8 cellular contexts compared by ENCODE assay signal in genomic region chr3:156174229-156174847, GRCh38. TPM values are rescaled to one million over a fixed set of nuclear protein-coding genes. Genes with fewer than 3 reads are reported as not detected.
DNase-seq lines count a peak whose midpoint lies in the region; ATAC-seq and TF ChIP-seq lines count a peak whose summit lies in the region.

No MANE protein-coding gene starts in this region.

- no peak overlapping the region for H3K27ac Mint-ChIP-seq in activated naive CD8-positive, alpha-beta T cell treated with anti-CD3 and anti-CD28 coated beads for 36 hours

- ATAC-seq in heart right ventricle: peak in 5 of 8 donors; percentile 51 to 83 (median 81)
- ATAC-seq in HG02623 (IDR thresholded peaks at IDR 0.05; ENCODE audit: unreplicated experiment): no peak
- ATAC-seq in HG03520 (IDR thresholded peaks at IDR 0.05; ENCODE audit: unreplicated experiment): no peak

- no peaks in the 10 kb centered on the region for H3K9me2 ChIP-seq in SK-N-SH

- H3K4me1 Mint-ChIP-seq in activated naive CD8-positive, alpha-beta T cell treated with anti-CD3 and anti-CD28 coated beads for 36 hours: no peaks in the 10 kb centered on the region

- peaks cover 7% of the 10 kb centered on the region for H3F3A ChIP-seq in SK-N-SH (replicated peaks; ENCODE audit: insufficient read depth)

- CTCF ChIA-PET in SK-N-SH (lab: Yijun Ruan, JAX): interaction anchor here (0.6 to 4.5 kb wide), 17 partner anchors 9 to 963 kb away, joined by 3 to 55 read pairs (median 4); no protein-coding TSS in a partner anchor

- TF ChIP-seq POLR2A in tibial nerve (IDR thresholded peaks at IDR 0.05): no peak

- H3K9me3 Mint-ChIP-seq in activated naive CD8-positive, alpha-beta T cell treated with anti-CD3 and anti-CD28 coated beads for 36 hours: no peaks in the 10 kb centered on the region

- no peak overlapping the region for H3K4me3 ChIP-seq in SK-N-SH (ENCODE audit: low read depth in 2 of 2, low read length in 1 of 2)
- no peak overlapping the region for H3K4me3 ChIP-seq in heart right ventricle
- H3K4me3 ChIP-seq in tibial nerve: no peak overlapping the region

- H2AFZ ChIP-seq in SK-N-SH (ENCODE audit: low read depth): peak overlapping the region; percentile 52

- H3K36me3 ChIP-seq in SK-N-SH (replicated peaks in 1 of 2; ENCODE audit: control insufficient read depth in 1 of 2, insufficient read depth in 2 of 2, low read length in 1 of 2): no peaks in the 10 kb centered on the region
- H3K36me3 ChIP-seq in heart right ventricle: no peaks in the 10 kb centered on the region
- no peaks in the 10 kb centered on the region for H3K36me3 ChIP-seq in tibial nerve

- no peak overlapping the region for H3K4me3 Mint-ChIP-seq in activated naive CD8-positive, alpha-beta T cell treated with anti-CD3 and anti-CD28 coated beads for 36 hours

- no peaks in the 10 kb centered on the region for H3K79me2 ChIP-seq in SK-N-SH (ENCODE audit: insufficient read depth)

- H3K27ac ChIP-seq in SK-N-SH (ENCODE audit: low read depth in 2 of 2, low read length in 1 of 2) (peak overlapping the region; percentile 17 to 18; a peak in 2 of 4 replicates), heart right ventricle (no peak overlapping the region), tibial nerve (no peak overlapping the region)

- POLR2A ChIA-PET in SK-N-SH (lab: Yijun Ruan, JAX): no interaction called here

- no peaks in the 10 kb centered on the region for H3K36me3 Mint-ChIP-seq in activated naive CD8-positive, alpha-beta T cell treated with anti-CD3 and anti-CD28 coated beads for 36 hours

- H3K9ac ChIP-seq in SK-N-SH: no peak overlapping the region

- TF ChIP-seq RAD21 in SK-N-SH (IDR thresholded peaks at IDR 0.05; ENCODE audit: low read length): peak; percentile 82

- no peaks in the 10 kb centered on the region for H4K20me1 ChIP-seq in SK-N-SH (ENCODE audit: insufficient read depth)

- TF ChIP-seq EP300 in SK-N-SH (IDR thresholded peaks at IDR 0.05; ENCODE audit: borderline replicate concordance in 1 of 2, low read depth in 1 of 2, low read length in 1 of 2): no peak
- TF ChIP-seq EP300 in tibial nerve (IDR thresholded peaks at IDR 0.05): no peak

- DNase-seq in NCI-H82 (lab: John Stamatoyannopoulos, UW): peak; percentile 63
- DNase-seq in NCI-H82 treated with DMSO at 0.1 percent for 48 hours (lab: John Stamatoyannopoulos, UW; ENCODE audit: unreplicated experiment): no peak
- DNase-seq in SK-N-SH: peak; percentile 33
- DNase-seq in heart right ventricle: no peak
- DNase-seq in tibial nerve (ENCODE audit: low spot score in 2 of 2): no peak
- DNase-seq in activated naive CD8-positive, alpha-beta T cell treated with anti-CD3 and anti-CD28 coated beads for 36 hours: no peak

- H3K4me1 ChIP-seq in SK-N-SH (ENCODE audit: control insufficient read depth in 1 of 2, insufficient read depth in 2 of 2, low read depth in 1 of 2, low read length in 1 of 2) (peaks cover 9 to 10% of the 10 kb centered on the region in 2 experiments; a peak in 3 of 4 replicates), heart right ventricle (no peaks in the 10 kb centered on the region), tibial nerve (no peaks in the 10 kb centered on the region)

- TF ChIP-seq CTCF in SK-N-SH (IDR thresholded peaks at IDR 0.05) (peak; percentile 78), heart right ventricle (IDR thresholded peaks at IDR 0.05) (peak in 6 of 9 donors; percentile 32 to 57 (median 43)), tibial nerve (IDR thresholded peaks at IDR 0.05) (peak in 3 of 5 experiments; percentile 15 to 42 (median 16))

- H3K27me3 Mint-ChIP-seq in activated naive CD8-positive, alpha-beta T cell treated with anti-CD3 and anti-CD28 coated beads for 36 hours: peaks cover 7% of the 10 kb centered on the region

- WGBS in SK-N-SH (ENCODE audit: low lambda C conversion rate): 89% methylated on average over 4 of the region's 4 CpGs
- 89% methylated on average over 4 of the region's 4 CpGs for WGBS in heart right ventricle, 2 donors
- 76 to 96% methylated on average over 4 of the region's 4 CpGs for WGBS in tibial nerve, 2 donors

- peak overlapping the region; percentile 57 for H3K4me2 ChIP-seq in SK-N-SH

- H3K27me3 ChIP-seq in SK-N-SH (ENCODE audit: insufficient read depth) (no peaks in the 10 kb centered on the region), heart right ventricle (no peaks in the 10 kb centered on the region), tibial nerve (no peaks in the 10 kb centered on the region)

- no peaks in the 10 kb centered on the region for H3K9me3 ChIP-seq in SK-N-SH
- H3K9me3 ChIP-seq in heart right ventricle: no peaks in the 10 kb centered on the region
- no peaks in the 10 kb centered on the region for H3K9me3 ChIP-seq in tibial nerve

- intact Hi-C loops in heart right ventricle (cut with DNase I): loop anchor here in 2 of 10 donors (2.0 to 5.0 kb wide), 2 partner anchors 333 to 334 kb away; no protein-coding TSS in a partner anchor

TF ChIP-seq in SK-N-SH, 30 proteins besides CTCF, POLR2A, EP300 and RAD21:
- peak; percentile 80 for TF ChIP-seq SMC3 (IDR thresholded peaks at IDR 0.05; ENCODE audit: low read depth, low read length)
- no peak for TF ChIP-seq RFX5 (IDR thresholded peaks at IDR 0.05; ENCODE audit: low read length)
- TF ChIP-seq RCOR1 (IDR thresholded peaks at IDR 0.05; ENCODE audit: low read length): no peak
- 0 out of 2 replicates have a peak, but pooled peaks have one; percentile 12 for TF ChIP-seq NRF1 (IDR thresholded peaks at IDR 0.05; ENCODE audit: low read depth, low read length)

RNA-seq across cellular contexts. Expression of gene KCNAB1, which starts 54.0 kb away (rescaled TPM):
- polyA plus RNA-seq in SK-N-SH (2012; rRNA removed) (82.1 and 108 TPM in 2 replicates), heart right ventricle (1 to 10 TPM; 1.4 to 2.5 TPM)
- 91.8 and 104 TPM in 2 replicates for polyA plus RNA-seq in SK-N-SH (2012; cell fraction: cytosol; rRNA removed)
- 22.8 and 58.2 TPM in 2 replicates for polyA plus RNA-seq in SK-N-SH (2012; cell fraction: nucleus; rRNA removed)
- total RNA-seq in heart right ventricle (1 to 10 TPM; 1.6 to 5.0 (median 3.0) TPM), tibial nerve (10 to 100 TPM in 1 of 4 donors, 1 to 10 TPM in 3; 4.2 to 11.4 (median 7.8) TPM)
- total RNA-seq in activated naive CD8-positive, alpha-beta T cell treated with anti-CD3 and anti-CD28 coated beads for 36 hours: not detected

Comparison
In these comparisons a context has a peak if more than half of its experiments do, and no peak if none do; other contexts are left out.
1. DNase-seq: peak in NCI-H82 (single experiment) and SK-N-SH (single experiment); none in NCI-H82 treated with DMSO at 0.1 percent for 48 hours (single experiment), heart right ventricle (0 of 2), tibial nerve (0 of 2) and activated naive CD8-positive, alpha-beta T cell treated with anti-CD3 and anti-CD28 coated beads for 36 hours (single experiment).
2. H3K27ac ChIP-seq: peak in SK-N-SH (2 of 2); none in heart right ventricle (0 of 10) and tibial nerve (0 of 4).
3. CTCF ChIP-seq: peak in every context shown above with its lines; median percentile 78 in SK-N-SH; 43 in heart right ventricle; 16 in tibial nerve.
4. ATAC-seq: peak in heart right ventricle (5 of 8); none in HG02623 (single experiment) and HG03520 (single experiment).